Comparison of ENCODE assay signal across 2 cellular contexts in the genomic region with DNA sequence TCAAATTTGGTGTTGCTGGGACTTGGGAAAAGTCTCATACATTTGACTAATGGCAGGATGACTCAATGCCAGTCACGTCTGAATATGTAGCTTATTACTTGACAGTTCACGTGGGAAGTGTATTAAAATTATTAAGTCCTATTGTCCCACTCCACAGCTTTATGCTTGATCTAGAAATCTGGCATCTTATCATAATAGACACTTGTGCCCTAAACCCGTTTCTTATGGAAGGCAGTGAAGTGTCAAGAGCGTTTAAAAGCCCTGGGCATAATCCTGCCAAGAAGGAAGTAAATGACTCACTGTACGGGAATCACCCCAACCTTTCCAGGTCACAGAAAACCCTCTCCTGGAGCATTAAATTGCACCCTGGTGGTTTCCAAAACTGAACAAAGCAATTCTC.
TF ChIP-seq lines count a peak whose summit lies in the region.

No MANE protein-coding gene starts in this region.

TF ChIP-seq in HCT116, 20 proteins besides CTCF, POLR2A, EP300 and RAD21:
- peak; percentile 80 for TF ChIP-seq FOSL1 (IDR thresholded peaks at IDR 0.05; ENCODE audit: low read depth)
- TF ChIP-seq TCF7L2 (IDR thresholded peaks at IDR 0.05; ENCODE audit: borderline replicate concordance, extremely low read depth, insufficient read depth, insufficient read length): no peak
- peak; percentile 34; the same call in 1 of the 2 replicates for TF ChIP-seq CBX3 (IDR thresholded peaks at IDR 0.05; ENCODE audit: low read depth)
- peak; percentile 71 for TF ChIP-seq JUND (IDR thresholded peaks at IDR 0.05)
- peak; percentile 35; the same call in 1 of the 2 replicates for TF ChIP-seq SRF (IDR thresholded peaks at IDR 0.05; ENCODE audit: low read depth)
- peak; percentile 54 for TF ChIP-seq SP1 (IDR thresholded peaks at IDR 0.05; ENCODE audit: low read depth)

TF ChIP-seq in SK-N-SH, 30 proteins besides CTCF, POLR2A, EP300 and RAD21:
- TF ChIP-seq TCF12 (IDR thresholded peaks at IDR 0.05): peak; percentile 60
- TF ChIP-seq, protein P1, sequence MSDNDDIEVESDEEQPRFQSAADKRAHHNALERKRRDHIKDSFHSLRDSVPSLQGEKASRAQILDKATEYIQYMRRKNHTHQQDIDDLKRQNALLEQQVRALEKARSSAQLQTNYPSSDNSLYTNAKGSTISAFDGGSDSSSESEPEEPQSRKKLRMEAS (IDR thresholded peaks at IDR 0.05; ENCODE audit: low read depth): no peak
- no peak for TF ChIP-seq TAF1 (IDR thresholded peaks at IDR 0.05; ENCODE audit: borderline replicate concordance, low read depth, low read length)
- TF ChIP-seq GATA2 (CRISPR knock-in tag; IDR thresholded peaks at IDR 0.05): no peak
- no peak for TF ChIP-seq EZH2phosphoT487 (IDR thresholded peaks at IDR 0.05; ENCODE audit: borderline replicate concordance, low read depth)
- peak; percentile 67 for TF ChIP-seq NFIC (IDR thresholded peaks at IDR 0.05; ENCODE audit: borderline replicate concordance)
- TF ChIP-seq TEAD4 (IDR thresholded peaks at IDR 0.05; ENCODE audit: borderline replicate concordance, insufficient read depth): no peak
- TF ChIP-seq, protein P2, sequence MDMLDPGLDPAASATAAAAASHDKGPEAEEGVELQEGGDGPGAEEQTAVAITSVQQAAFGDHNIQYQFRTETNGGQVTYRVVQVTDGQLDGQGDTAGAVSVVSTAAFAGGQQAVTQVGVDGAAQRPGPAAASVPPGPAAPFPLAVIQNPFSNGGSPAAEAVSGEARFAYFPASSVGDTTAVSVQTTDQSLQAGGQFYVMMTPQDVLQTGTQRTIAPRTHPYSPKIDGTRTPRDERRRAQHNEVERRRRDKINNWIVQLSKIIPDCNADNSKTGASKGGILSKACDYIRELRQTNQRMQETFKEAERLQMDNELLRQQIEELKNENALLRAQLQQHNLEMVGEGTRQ (IDR thresholded peaks at IDR 0.05; ENCODE audit: borderline replicate concordance, low read depth, low read length): no peak
- peak; percentile 74 for TF ChIP-seq FOSL2 (IDR thresholded peaks at IDR 0.05; ENCODE audit: borderline replicate concordance, low read depth)
- TF ChIP-seq, protein P3, sequence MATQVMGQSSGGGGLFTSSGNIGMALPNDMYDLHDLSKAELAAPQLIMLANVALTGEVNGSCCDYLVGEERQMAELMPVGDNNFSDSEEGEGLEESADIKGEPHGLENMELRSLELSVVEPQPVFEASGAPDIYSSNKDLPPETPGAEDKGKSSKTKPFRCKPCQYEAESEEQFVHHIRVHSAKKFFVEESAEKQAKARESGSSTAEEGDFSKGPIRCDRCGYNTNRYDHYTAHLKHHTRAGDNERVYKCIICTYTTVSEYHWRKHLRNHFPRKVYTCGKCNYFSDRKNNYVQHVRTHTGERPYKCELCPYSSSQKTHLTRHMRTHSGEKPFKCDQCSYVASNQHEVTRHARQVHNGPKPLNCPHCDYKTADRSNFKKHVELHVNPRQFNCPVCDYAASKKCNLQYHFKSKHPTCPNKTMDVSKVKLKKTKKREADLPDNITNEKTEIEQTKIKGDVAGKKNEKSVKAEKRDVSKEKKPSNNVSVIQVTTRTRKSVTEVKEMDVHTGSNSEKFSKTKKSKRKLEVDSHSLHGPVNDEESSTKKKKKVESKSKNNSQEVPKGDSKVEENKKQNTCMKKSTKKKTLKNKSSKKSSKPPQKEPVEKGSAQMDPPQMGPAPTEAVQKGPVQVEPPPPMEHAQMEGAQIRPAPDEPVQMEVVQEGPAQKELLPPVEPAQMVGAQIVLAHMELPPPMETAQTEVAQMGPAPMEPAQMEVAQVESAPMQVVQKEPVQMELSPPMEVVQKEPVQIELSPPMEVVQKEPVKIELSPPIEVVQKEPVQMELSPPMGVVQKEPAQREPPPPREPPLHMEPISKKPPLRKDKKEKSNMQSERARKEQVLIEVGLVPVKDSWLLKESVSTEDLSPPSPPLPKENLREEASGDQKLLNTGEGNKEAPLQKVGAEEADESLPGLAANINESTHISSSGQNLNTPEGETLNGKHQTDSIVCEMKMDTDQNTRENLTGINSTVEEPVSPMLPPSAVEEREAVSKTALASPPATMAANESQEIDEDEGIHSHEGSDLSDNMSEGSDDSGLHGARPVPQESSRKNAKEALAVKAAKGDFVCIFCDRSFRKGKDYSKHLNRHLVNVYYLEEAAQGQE (IDR thresholded peaks at IDR 0.05; ENCODE audit: low read depth, low read length): no peak
- TF ChIP-seq MXI1 (IDR thresholded peaks at IDR 0.05; ENCODE audit: low read depth, low read length): no peak
- TF ChIP-seq, protein P4, sequence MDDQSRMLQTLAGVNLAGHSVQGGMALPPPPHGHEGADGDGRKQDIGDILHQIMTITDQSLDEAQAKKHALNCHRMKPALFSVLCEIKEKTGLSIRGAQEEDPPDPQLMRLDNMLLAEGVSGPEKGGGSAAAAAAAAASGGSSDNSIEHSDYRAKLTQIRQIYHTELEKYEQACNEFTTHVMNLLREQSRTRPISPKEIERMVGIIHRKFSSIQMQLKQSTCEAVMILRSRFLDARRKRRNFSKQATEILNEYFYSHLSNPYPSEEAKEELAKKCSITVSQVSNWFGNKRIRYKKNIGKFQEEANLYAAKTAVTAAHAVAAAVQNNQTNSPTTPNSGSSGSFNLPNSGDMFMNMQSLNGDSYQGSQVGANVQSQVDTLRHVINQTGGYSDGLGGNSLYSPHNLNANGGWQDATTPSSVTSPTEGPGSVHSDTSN (IDR thresholded peaks at IDR 0.05): peak; percentile 72
- TF ChIP-seq RXRA (IDR thresholded peaks at IDR 0.05; ENCODE audit: borderline replicate concordance, low read depth): 0 out of 2 replicates have a peak, but pooled peaks have one; percentile 42
